Comparison of ENCODE assay signal across 2 cellular contexts in genomic region chr15:101059381-101060341, GRCh38.
A peak's percentile ranks its signal among the peaks of the same experiment; 100 is the strongest.
TF ChIP-seq lines count a peak whose summit lies in the region.

No MANE protein-coding gene starts in this region.

TF ChIP-seq in Ishikawa, 13 proteins besides CTCF, POLR2A, EP300 and RAD21:
- TF ChIP-seq REST (IDR thresholded peaks at IDR 0.05; ENCODE audit: low read depth) (0 out of 2 replicates have a peak, but pooled peaks have one; percentile 1), CEBPB (IDR thresholded peaks at IDR 0.05) (no peak), FOXM1 (IDR thresholded peaks at IDR 0.05; ENCODE audit: borderline replicate concordance, low read depth) (no peak)
TF ChIP-seq in Ishikawa: peak in this region for 1.

TF ChIP-seq in GM12878, 131 proteins besides CTCF, POLR2A, EP300 and RAD21 (continued from another document):
- TF ChIP-seq E2F8 (IDR thresholded peaks at IDR 0.05; ENCODE audit: low read depth, partially characterized antibody) (no peak), PML (IDR thresholded peaks at IDR 0.05; ENCODE audit: low read length) (no peak), MXI1 (IDR thresholded peaks at IDR 0.05; ENCODE audit: low read depth, low read length) (no peak), IKZF2 (IDR thresholded peaks at IDR 0.05) (no peak), EGR1 (IDR thresholded peaks at IDR 0.05; ENCODE audit: borderline replicate concordance in 1 of 2, low read depth in 2 of 2, low read length in 2 of 2) (no peak), BCL3 (IDR thresholded peaks at IDR 0.05; ENCODE audit: borderline replicate concordance, insufficient read depth, low read depth, low read length, poor library complexity, severe bottlenecking) (no peak), PAX8 (IDR thresholded peaks at IDR 0.05) (no peak), NR2C2 (IDR thresholded peaks at IDR 0.05; ENCODE audit: borderline replicate concordance, control insufficient read depth, insufficient read length, low read depth) (no peak), ZNF384 (IDR thresholded peaks at IDR 0.05; ENCODE audit: borderline replicate concordance, low read depth, low read length) (no peak), JUNB (IDR thresholded peaks at IDR 0.05) (no peak)
- TF ChIP-seq, protein P1, sequence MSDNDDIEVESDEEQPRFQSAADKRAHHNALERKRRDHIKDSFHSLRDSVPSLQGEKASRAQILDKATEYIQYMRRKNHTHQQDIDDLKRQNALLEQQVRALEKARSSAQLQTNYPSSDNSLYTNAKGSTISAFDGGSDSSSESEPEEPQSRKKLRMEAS (IDR thresholded peaks at IDR 0.05; ENCODE audit: low read depth, low read length): no peak
- TF ChIP-seq, protein P2, sequence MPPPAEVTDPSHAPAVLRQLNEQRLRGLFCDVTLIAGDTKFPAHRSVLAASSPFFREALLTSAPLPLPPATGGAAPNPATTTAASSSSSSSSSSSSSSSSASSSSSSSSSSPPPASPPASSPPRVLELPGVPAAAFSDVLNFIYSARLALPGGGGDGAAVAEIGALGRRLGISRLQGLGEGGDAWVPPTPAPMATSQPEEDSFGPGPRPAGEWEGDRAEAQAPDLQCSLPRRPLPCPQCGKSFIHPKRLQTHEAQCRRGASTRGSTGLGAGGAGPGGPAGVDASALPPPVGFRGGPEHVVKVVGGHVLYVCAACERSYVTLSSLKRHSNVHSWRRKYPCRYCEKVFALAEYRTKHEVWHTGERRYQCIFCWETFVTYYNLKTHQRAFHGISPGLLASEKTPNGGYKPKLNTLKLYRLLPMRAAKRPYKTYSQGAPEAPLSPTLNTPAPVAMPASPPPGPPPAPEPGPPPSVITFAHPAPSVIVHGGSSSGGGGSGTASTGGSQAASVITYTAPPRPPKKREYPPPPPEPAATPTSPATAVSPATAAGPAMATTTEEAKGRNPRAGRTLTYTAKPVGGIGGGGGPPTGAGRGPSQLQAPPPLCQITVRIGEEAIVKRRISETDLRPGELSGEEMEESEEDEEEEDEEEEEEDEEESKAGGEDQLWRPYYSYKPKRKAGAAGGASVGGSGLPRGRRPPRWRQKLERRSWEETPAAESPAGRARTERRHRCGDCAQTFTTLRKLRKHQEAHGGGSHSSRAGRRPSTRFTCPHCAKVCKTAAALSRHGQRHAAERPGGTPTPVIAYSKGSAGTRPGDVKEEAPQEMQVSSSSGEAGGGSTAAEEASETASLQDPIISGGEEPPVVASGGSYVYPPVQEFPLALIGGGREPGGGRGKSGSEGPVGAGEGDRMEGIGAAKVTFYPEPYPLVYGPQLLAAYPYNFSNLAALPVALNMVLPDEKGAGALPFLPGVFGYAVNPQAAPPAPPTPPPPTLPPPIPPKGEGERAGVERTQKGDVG (CRISPR knock-in tag; IDR thresholded peaks at IDR 0.05): no peak
